17 cellular contexts compared by ENCODE assay signal in genomic region chr2:30157616-30158015, GRCh38. TPM values are rescaled to one million over a fixed set of nuclear protein-coding genes. Genes with fewer than 3 reads are reported as not detected.
DNase-seq lines count a peak whose midpoint lies in the region; ATAC-seq and TF ChIP-seq lines count a peak whose summit lies in the region.
"Had no signal": no experiment of that assay in that cellular context is flagged by ENCODE, and none has a peak within 500 bp of the region (broad histone marks: within the 10 kb centered on the region; RNA-seq: fewer than 3 reads in every experiment).

No MANE protein-coding gene starts in this region.

- no peak overlapping the region for H3K4me3 Mint-ChIP-seq in activated naive CD4-positive, alpha-beta T cell treated with anti-CD3 and anti-CD28 coated beads, Interleukin-2, amount 50 U/mL, for 24 hours
- H3K4me3 Mint-ChIP-seq in activated naive CD4-positive, alpha-beta T cell treated with anti-CD3 and anti-CD28 coated beads, Interleukin-2, amount 10 ng/mL, durations not matched to agents 7 days and 5 days: no peak overlapping the region
- H3K4me3 Mint-ChIP-seq in IgD-negative memory B cell (peak overlapping the region in 1 of 4 donors; percentile 14), HFFc6 (no peak overlapping the region)
- peak overlapping the region; percentile 22 for H3K4me3 Mint-ChIP-seq in activated naive CD8-positive, alpha-beta T cell treated with anti-CD3 and anti-CD28 coated beads, Interleukin-2, amount 50 U/mL, for 24 hours
- H3K4me3 Mint-ChIP-seq in stimulated activated memory B cell treated with anti-CD40 and anti-IgM and Interleukin-4, amounts not matched to agents 10 μg/mL and 1 μg/mL and 100 μg/mL, for 72 hours: no peak overlapping the region

- TF ChIP-seq POLR2A in GM18505 (IDR thresholded peaks at IDR 0.05; ENCODE audit: borderline replicate concordance, extremely low read depth, insufficient read depth, insufficient read length): no peak

- no peak for TF ChIP-seq CTCF in HFFc6 (IDR thresholded peaks at IDR 0.05)

- peak; percentile 87 for ATAC-seq in activated naive CD8-positive, alpha-beta T cell treated with anti-CD3 and anti-CD28 coated beads, Interleukin-2, amount 50 U/mL, for 24 hours
- ATAC-seq in stimulated activated memory B cell treated with anti-CD40 and anti-IgM and Interleukin-4, amounts not matched to agents 10 μg/mL and 1 μg/mL and 100 μg/mL, for 72 hours: peak; percentile 62
- no peak for ATAC-seq in GM18505 (IDR thresholded peaks at IDR 0.05; ENCODE audit: unreplicated experiment)

- CTCF ChIA-PET in activated naive CD4-positive, alpha-beta T cell treated with anti-CD3 and anti-CD28 coated beads, Interleukin-2, amount 10 ng/mL, durations not matched to agents 7 days and 5 days (lab: Charles Lee): interaction anchor here (1.6 to 2.9 kb wide), 3 partner anchors 8 to 554 kb away, joined by 7 to 18 read pairs (median 13); no protein-coding TSS in a partner anchor

- peak overlapping the region; percentile 23 for H3K27ac Mint-ChIP-seq in activated naive CD4-positive, alpha-beta T cell treated with anti-CD3 and anti-CD28 coated beads, Interleukin-2, amount 50 U/mL, for 24 hours
- no peak overlapping the region for H3K27ac Mint-ChIP-seq in activated naive CD4-positive, alpha-beta T cell treated with anti-CD3 and anti-CD28 coated beads, Interleukin-2, amount 10 ng/mL, durations not matched to agents 7 days and 5 days
- peak overlapping the region in 2 of 3 donors; percentile 42 to 72 for H3K27ac Mint-ChIP-seq in IgD-negative memory B cell
- peak overlapping the region; percentile 75 for H3K27ac Mint-ChIP-seq in activated naive CD8-positive, alpha-beta T cell treated with anti-CD3 and anti-CD28 coated beads, Interleukin-2, amount 50 U/mL, for 24 hours
- peak overlapping the region; percentile 58 for H3K27ac Mint-ChIP-seq in stimulated activated memory B cell treated with anti-CD40 and anti-IgM and Interleukin-4, amounts not matched to agents 10 μg/mL and 1 μg/mL and 100 μg/mL, for 72 hours
- H3K27ac Mint-ChIP-seq in HFFc6: no peak overlapping the region

- peaks cover 11% of the 10 kb centered on the region for H3K36me3 Mint-ChIP-seq in activated naive CD4-positive, alpha-beta T cell treated with anti-CD3 and anti-CD28 coated beads, Interleukin-2, amount 50 U/mL, for 24 hours
- peaks cover 48% of the 10 kb centered on the region for H3K36me3 Mint-ChIP-seq in activated naive CD4-positive, alpha-beta T cell treated with anti-CD3 and anti-CD28 coated beads, Interleukin-2, amount 10 ng/mL, durations not matched to agents 7 days and 5 days
- H3K36me3 Mint-ChIP-seq in IgD-negative memory B cell (peaks cover 7% of the 10 kb centered on the region), HFFc6 (ENCODE audit: low read depth) (peaks cover 27% of the 10 kb centered on the region)
- H3K36me3 Mint-ChIP-seq in activated naive CD8-positive, alpha-beta T cell treated with anti-CD3 and anti-CD28 coated beads, Interleukin-2, amount 50 U/mL, for 24 hours (ENCODE audit: low read depth): peaks cover 54% of the 10 kb centered on the region
- H3K36me3 Mint-ChIP-seq in stimulated activated memory B cell treated with anti-CD40 and anti-IgM and Interleukin-4, amounts not matched to agents 10 μg/mL and 1 μg/mL and 100 μg/mL, for 72 hours: peaks cover 58% of the 10 kb centered on the region

- DNase-seq in activated naive CD4-positive, alpha-beta T cell treated with anti-CD3 and anti-CD28 coated beads, Interleukin-2, amount 10 ng/mL, durations not matched to agents 7 days and 5 days: no peak
- DNase-seq in activated naive CD8-positive, alpha-beta T cell treated with anti-CD3 and anti-CD28 coated beads, Interleukin-2, amount 50 U/mL, for 24 hours: no peak
- DNase-seq in HFFc6: no peak
- DNase-seq in iPS-NIHi7 (ENCODE audit: extremely low spot score): no peak
- DNase-seq: Calu3, DMS53, IMR-90, Kasumi-1, MM.1S, NCI-H1092 treated with DMSO at 0.1 percent for 48 hours, NCI-H1694, NCI-H510A treated with DMSO at 0.1 percent for 48 hours had no signal

- peaks cover 57% of the 10 kb centered on the region for H3K4me1 Mint-ChIP-seq in activated naive CD4-positive, alpha-beta T cell treated with anti-CD3 and anti-CD28 coated beads, Interleukin-2, amount 50 U/mL, for 24 hours
- H3K4me1 Mint-ChIP-seq in activated naive CD4-positive, alpha-beta T cell treated with anti-CD3 and anti-CD28 coated beads, Interleukin-2, amount 10 ng/mL, durations not matched to agents 7 days and 5 days: peaks cover 6% of the 10 kb centered on the region
- peaks cover 20 to 56% (median 37%) of the 10 kb centered on the region in 3 donors for H3K4me1 Mint-ChIP-seq in IgD-negative memory B cell
- H3K4me1 Mint-ChIP-seq in activated naive CD8-positive, alpha-beta T cell treated with anti-CD3 and anti-CD28 coated beads, Interleukin-2, amount 50 U/mL, for 24 hours: peaks cover 88% of the 10 kb centered on the region
- peaks cover 71% of the 10 kb centered on the region for H3K4me1 Mint-ChIP-seq in stimulated activated memory B cell treated with anti-CD40 and anti-IgM and Interleukin-4, amounts not matched to agents 10 μg/mL and 1 μg/mL and 100 μg/mL, for 72 hours
- H3K4me1 Mint-ChIP-seq in HFFc6 (ENCODE audit: low read depth): peaks cover 31% of the 10 kb centered on the region

- no peaks in the 10 kb centered on the region for H3K27me3 Mint-ChIP-seq in activated naive CD4-positive, alpha-beta T cell treated with anti-CD3 and anti-CD28 coated beads, Interleukin-2, amount 50 U/mL, for 24 hours
- no peaks in the 10 kb centered on the region for H3K27me3 Mint-ChIP-seq in activated naive CD4-positive, alpha-beta T cell treated with anti-CD3 and anti-CD28 coated beads, Interleukin-2, amount 10 ng/mL, durations not matched to agents 7 days and 5 days
- no peaks in the 10 kb centered on the region for H3K27me3 Mint-ChIP-seq in IgD-negative memory B cell
- H3K27me3 Mint-ChIP-seq in activated naive CD8-positive, alpha-beta T cell treated with anti-CD3 and anti-CD28 coated beads, Interleukin-2, amount 50 U/mL, for 24 hours: no peaks in the 10 kb centered on the region
- H3K27me3 Mint-ChIP-seq in stimulated activated memory B cell treated with anti-CD40 and anti-IgM and Interleukin-4, amounts not matched to agents 10 μg/mL and 1 μg/mL and 100 μg/mL, for 72 hours: no peaks in the 10 kb centered on the region
- H3K27me3 Mint-ChIP-seq in HFFc6 (ENCODE audit: insufficient read depth): no peaks in the 10 kb centered on the region
- H3K27me3 Mint-ChIP-seq: CD4-positive, alpha-beta memory T cell had no signal

- H3K9me3 Mint-ChIP-seq in activated naive CD4-positive, alpha-beta T cell treated with anti-CD3 and anti-CD28 coated beads, Interleukin-2, amount 50 U/mL, for 24 hours: no peaks in the 10 kb centered on the region
- no peaks in the 10 kb centered on the region for H3K9me3 Mint-ChIP-seq in activated naive CD4-positive, alpha-beta T cell treated with anti-CD3 and anti-CD28 coated beads, Interleukin-2, amount 10 ng/mL, durations not matched to agents 7 days and 5 days
- H3K9me3 Mint-ChIP-seq in IgD-negative memory B cell: no peaks in the 10 kb centered on the region
- no peaks in the 10 kb centered on the region for H3K9me3 Mint-ChIP-seq in activated naive CD8-positive, alpha-beta T cell treated with anti-CD3 and anti-CD28 coated beads, Interleukin-2, amount 50 U/mL, for 24 hours
- no peaks in the 10 kb centered on the region for H3K9me3 Mint-ChIP-seq in stimulated activated memory B cell treated with anti-CD40 and anti-IgM and Interleukin-4, amounts not matched to agents 10 μg/mL and 1 μg/mL and 100 μg/mL, for 72 hours
- no peaks in the 10 kb centered on the region for H3K9me3 Mint-ChIP-seq in HFFc6

RNA-seq across cellular contexts. Expression of gene YPEL5, which starts 10.8 kb away (rescaled TPM):
- 194 TPM for polyA plus RNA-seq in IgD-negative memory B cell
- total RNA-seq in HFFc6 (2021; fragmentation: NEBNext Ultra II Directional; extraction: Animal tissue kit (Norgen Biotek cat#: 25700)): 100 to 1,000 TPM in 1 of 6 experiments, 10 to 100 TPM in 5; 81.8 to 110 (median 88.4) TPM

Comparison
In these comparisons a context has a peak if more than half of its experiments do, and no peak if none do; other contexts are left out.
1. H3K27ac Mint-ChIP-seq: peak in activated naive CD4-positive, alpha-beta T cell treated with anti-CD3 and anti-CD28 coated beads, Interleukin-2, amount 50 U/mL, for 24 hours (single experiment), IgD-negative memory B cell (2 of 3), activated naive CD8-positive, alpha-beta T cell treated with anti-CD3 and anti-CD28 coated beads, Interleukin-2, amount 50 U/mL, for 24 hours (single experiment) and stimulated activated memory B cell treated with anti-CD40 and anti-IgM and Interleukin-4, amounts not matched to agents 10 μg/mL and 1 μg/mL and 100 μg/mL, for 72 hours (single experiment); none in activated naive CD4-positive, alpha-beta T cell treated with anti-CD3 and anti-CD28 coated beads, Interleukin-2, amount 10 ng/mL, durations not matched to agents 7 days and 5 days (single experiment) and HFFc6 (single experiment).